10 cellular contexts compared by ENCODE assay signal in genomic region chr1:23210351-23210785, GRCh38.
DNase-seq lines count a peak whose midpoint lies in the region; ATAC-seq and TF ChIP-seq lines count a peak whose summit lies in the region.
"Had no signal": no experiment of that assay in that cellular context is flagged by ENCODE, and none has a peak within 500 bp of the region (broad histone marks: within the 10 kb centered on the region; RNA-seq: fewer than 3 reads in every experiment).

No MANE protein-coding gene starts in this region.

- ATAC-seq in RWPE2 (ENCODE audit: low read depth) (peak; percentile 66), HG02973 (IDR thresholded peaks at IDR 0.05; ENCODE audit: unreplicated experiment) (no peak), HG03439 (IDR thresholded peaks at IDR 0.05; ENCODE audit: unreplicated experiment) (no peak)
- ATAC-seq: activated CD8-positive, alpha-beta memory T cell treated with anti-CD3 and anti-CD28 coated beads, Interleukin-2, amount 10 ng/mL, durations not matched to agents 7 days and 5 days had no signal

- no peak for TF ChIP-seq POLR2A in erythroblast (IDR thresholded peaks at IDR 0.05; ENCODE audit: low read length)

- DNase-seq in ELF-1 (ENCODE audit: low read depth, low spot score) (peak; percentile 47), RWPE2 (ENCODE audit: low spot score) (no peak), iPS-NIHi11 (ENCODE audit: low spot score) (peak; percentile 48), erythroblast (lab: John Stamatoyannopoulos, UW) (no peak), NCI-H1092 (lab: John Stamatoyannopoulos, UW) (no peak)
- DNase-seq: activated CD8-positive, alpha-beta memory T cell treated with anti-CD3 and anti-CD28 coated beads, Interleukin-2, amount 10 ng/mL, durations not matched to agents 7 days and 5 days; MG63 had no signal

- H3K4me1 ChIP-seq in HEK293 (ENCODE audit: control insufficient read depth, insufficient read depth, low read length) (no peaks in the 10 kb centered on the region), RWPE2 (ENCODE audit: insufficient read depth, poor library complexity, severe bottlenecking) (peaks cover 13% of the 10 kb centered on the region)

- POLR2A ChIA-PET in HEK293 (lab: Yijun Ruan, JAX): interaction anchor here (1.4 kb wide), 1 partner anchor 16 kb away, joined by 6 read pairs; no protein-coding TSS in a partner anchor

- TF ChIP-seq CTCF in HEK293 (tag by site-specific recombination; IDR thresholded peaks at IDR 0.05) (no peak), RWPE2 (IDR thresholded peaks at IDR 0.05; ENCODE audit: poor library complexity, severe bottlenecking) (peak; percentile 52)

- H3K27me3 ChIP-seq in RWPE2 (ENCODE audit: insufficient read depth, poor library complexity, severe bottlenecking): no peaks in the 10 kb centered on the region
- H3K27me3 ChIP-seq: MG63 had no signal

- no peaks in the 10 kb centered on the region for H3K36me3 ChIP-seq in HEK293 (ENCODE audit: control insufficient read depth in 2 of 2, insufficient read depth in 1 of 2, low read length in 2 of 2)
- H3K36me3 ChIP-seq in RWPE2 (ENCODE audit: low read depth): no peaks in the 10 kb centered on the region
- H3K36me3 ChIP-seq: MG63 had no signal

- no peaks in the 10 kb centered on the region for H3K9me3 ChIP-seq in HEK293 (ENCODE audit: control insufficient read depth, insufficient read depth, low read depth, low read length)
- H3K9me3 ChIP-seq in RWPE2 (ENCODE audit: severe bottlenecking): no peaks in the 10 kb centered on the region
- H3K9me3 ChIP-seq: MG63 had no signal

- CTCF ChIA-PET in HEK293 (lab: Yijun Ruan, JAX): interaction anchor here (0.6 to 3.0 kb wide), 8 partner anchors 11 to 288 kb away, joined by 3 to 10 read pairs (median 4); no protein-coding TSS in a partner anchor

- H3K27ac ChIP-seq in HEK293 (ENCODE audit: extremely low read depth, low read depth, low read length): no peak overlapping the region
- H3K27ac ChIP-seq in RWPE2 (ENCODE audit: poor library complexity, severe bottlenecking): peak overlapping the region; percentile 39

- no peak overlapping the region for H3K4me3 ChIP-seq in HEK293 (ENCODE audit: low read depth, low read length)
- no peak overlapping the region for H3K4me3 ChIP-seq in RWPE2 (ENCODE audit: severe bottlenecking)
- H3K4me3 ChIP-seq: MG63 had no signal

TF ChIP-seq in HEK293, 187 proteins besides CTCF, POLR2A, EP300 and RAD21:
- TF ChIP-seq ZNF768 (tag by site-specific recombination; IDR thresholded peaks at IDR 0.05): peak; percentile 68
- TF ChIP-seq KLF10 (tag by site-specific recombination; IDR thresholded peaks at IDR 0.05): no peak
- no peak for TF ChIP-seq ZNF354C (tag by site-specific recombination; IDR thresholded peaks at IDR 0.05; ENCODE audit: borderline replicate concordance, low read depth)
- no peak for TF ChIP-seq ZNF311 (tag by site-specific recombination; IDR thresholded peaks at IDR 0.05; ENCODE audit: borderline replicate concordance)
- no peak for TF ChIP-seq ZNF335 (tag by site-specific recombination; conservative IDR thresholded peaks at IDR 0.05)
- no peak for TF ChIP-seq ZNF626 (tag by site-specific recombination; IDR thresholded peaks at IDR 0.05)
- TF ChIP-seq, protein P1, sequence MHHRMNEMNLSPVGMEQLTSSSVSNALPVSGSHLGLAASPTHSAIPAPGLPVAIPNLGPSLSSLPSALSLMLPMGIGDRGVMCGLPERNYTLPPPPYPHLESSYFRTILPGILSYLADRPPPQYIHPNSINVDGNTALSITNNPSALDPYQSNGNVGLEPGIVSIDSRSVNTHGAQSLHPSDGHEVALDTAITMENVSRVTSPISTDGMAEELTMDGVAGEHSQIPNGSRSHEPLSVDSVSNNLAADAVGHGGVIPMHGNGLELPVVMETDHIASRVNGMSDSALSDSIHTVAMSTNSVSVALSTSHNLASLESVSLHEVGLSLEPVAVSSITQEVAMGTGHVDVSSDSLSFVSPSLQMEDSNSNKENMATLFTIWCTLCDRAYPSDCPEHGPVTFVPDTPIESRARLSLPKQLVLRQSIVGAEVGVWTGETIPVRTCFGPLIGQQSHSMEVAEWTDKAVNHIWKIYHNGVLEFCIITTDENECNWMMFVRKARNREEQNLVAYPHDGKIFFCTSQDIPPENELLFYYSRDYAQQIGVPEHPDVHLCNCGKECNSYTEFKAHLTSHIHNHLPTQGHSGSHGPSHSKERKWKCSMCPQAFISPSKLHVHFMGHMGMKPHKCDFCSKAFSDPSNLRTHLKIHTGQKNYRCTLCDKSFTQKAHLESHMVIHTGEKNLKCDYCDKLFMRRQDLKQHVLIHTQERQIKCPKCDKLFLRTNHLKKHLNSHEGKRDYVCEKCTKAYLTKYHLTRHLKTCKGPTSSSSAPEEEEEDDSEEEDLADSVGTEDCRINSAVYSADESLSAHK (tag by site-specific recombination; IDR thresholded peaks at IDR 0.05): peak; percentile 99
- no peak for TF ChIP-seq TCF7L2 (IDR thresholded peaks at IDR 0.05; ENCODE audit: borderline replicate concordance, low read depth, low read length)

Comparison
In these comparisons a context has a peak if more than half of its experiments do, and no peak if none do; other contexts are left out.
1. DNase-seq: peak in ELF-1 (single experiment) and iPS-NIHi11 (single experiment); none in RWPE2 (single experiment), erythroblast (0 of 2) and NCI-H1092 (single experiment).